ENCODE assay signal across 18 cellular contexts in genomic region chr5:178274826-178275537, GRCh38. TPM values are rescaled to one million over a fixed set of nuclear protein-coding genes. Genes with fewer than 3 reads are reported as not detected.
DNase-seq lines count a peak whose midpoint lies in the region; ATAC-seq and TF ChIP-seq lines count a peak whose summit lies in the region.
"Had no signal": no experiment of that assay in that cellular context is flagged by ENCODE, and none has a peak within 500 bp of the region (broad histone marks: within the 10 kb centered on the region; RNA-seq: fewer than 3 reads in every experiment).

No MANE protein-coding gene starts in this region.

- no peak for TF ChIP-seq CTCF in chondrocyte (IDR thresholded peaks at IDR 0.05)

- H3K9me3 Mint-ChIP-seq in chondrocyte (ENCODE audit: low read depth): peaks cover 6% of the 10 kb centered on the region
- H3K9me3 Mint-ChIP-seq: CD4-positive, alpha-beta T cell had no signal

- no peaks in the 10 kb centered on the region for H4K20me1 ChIP-seq in BLaER1 treated with 17β-estradiol and CSF1 and Interleukin-3, amounts not matched to agents 10 nM and 100 nM

- peak overlapping the region; percentile 49 to 81 (median 73) for H3K4me2 ChIP-seq in BLaER1 treated with 17β-estradiol and CSF1 and Interleukin-3, amounts not matched to agents 10 nM and 100 nM
- H3K4me2 ChIP-seq in mesenchymal stem cell (ENCODE audit: low read length, poor library complexity, severe bottlenecking) (no peak overlapping the region), neuronal stem cell (ENCODE audit: insufficient read depth, low read length, poor library complexity, severe bottlenecking) (no peak overlapping the region)

- H3K27ac ChIP-seq in BLaER1 treated with 17β-estradiol and CSF1 and Interleukin-3, amounts not matched to agents 10 nM and 100 nM: peak overlapping the region in 4 of 11 experiments; percentile 4 to 14 (median 6); a peak in 1 of 22 replicates
- no peak overlapping the region for H3K27ac ChIP-seq in mesenchymal stem cell (ENCODE audit: low read length, poor library complexity, severe bottlenecking)
- H3K27ac ChIP-seq in neuronal stem cell (replicated peaks; ENCODE audit: low read length): no peak overlapping the region
- H3K27ac ChIP-seq: C4-2B had no signal

- no peaks in the 10 kb centered on the region for H3K36me3 ChIP-seq in BLaER1 treated with 17β-estradiol and CSF1 and Interleukin-3, amounts not matched to agents 10 nM and 100 nM
- H3K36me3 ChIP-seq in mesenchymal stem cell (ENCODE audit: control insufficient read depth in 1 of 2, insufficient read depth in 2 of 2, low read depth in 1 of 2, low read length in 2 of 2) (no peaks in the 10 kb centered on the region), neuronal stem cell (replicated peaks in 1 of 2; ENCODE audit: control insufficient read depth in 2 of 2, insufficient read depth in 2 of 2, low read length in 2 of 2) (no peaks in the 10 kb centered on the region)

- peaks cover 18 to 56% (median 41%) of the 10 kb centered on the region in 10 experiments for H3K4me1 ChIP-seq in BLaER1 treated with 17β-estradiol and CSF1 and Interleukin-3, amounts not matched to agents 10 nM and 100 nM
- H3K4me1 ChIP-seq in mesenchymal stem cell (ENCODE audit: control insufficient read depth, insufficient read depth, low read depth, low read length) (peaks cover 3% of the 10 kb centered on the region), neuronal stem cell (ENCODE audit: control insufficient read depth in 2 of 2, insufficient read depth in 1 of 2, low read depth in 1 of 2, low read length in 2 of 2) (peaks cover 0 to 10% of the 10 kb centered on the region in 2 donors)

- H2BK12ac ChIP-seq in mesenchymal stem cell (ENCODE audit: low read length in 2 of 2) (no peak overlapping the region), neuronal stem cell (ENCODE audit: low read length) (no peak overlapping the region)

- H4K91ac ChIP-seq in mesenchymal stem cell (ENCODE audit: low read length) (no peak overlapping the region), neuronal stem cell (ENCODE audit: low read depth, low read length, poor library complexity) (no peak overlapping the region)

- no peak overlapping the region for H2AFZ ChIP-seq in mesenchymal stem cell (ENCODE audit: low read depth, low read length)
- no peak overlapping the region for H2AFZ ChIP-seq in neuronal stem cell (ENCODE audit: low read length)

- H3K4me1 Mint-ChIP-seq in chondrocyte (ENCODE audit: low read depth): peaks cover 3% of the 10 kb centered on the region

- no peak overlapping the region for H3K27ac Mint-ChIP-seq in chondrocyte (ENCODE audit: unreplicated experiment)
- H3K27ac Mint-ChIP-seq: B cell; CD4-positive, alpha-beta T cell; IgD-negative memory B cell had no signal

- peaks cover 0 to under 1% (median 0%) of the 10 kb centered on the region in 11 experiments; a peak in 2 of 22 replicates for H3K27me3 ChIP-seq in BLaER1 treated with 17β-estradiol and CSF1 and Interleukin-3, amounts not matched to agents 10 nM and 100 nM
- H3K27me3 ChIP-seq in mesenchymal stem cell (ENCODE audit: control insufficient read depth in 1 of 2, insufficient read depth in 1 of 2, low read length in 2 of 2) (peaks cover 19 to 64% of the 10 kb centered on the region in 2 experiments), neuronal stem cell (ENCODE audit: control insufficient read depth in 3 of 3, insufficient read depth in 3 of 3, low read depth in 1 of 3, low read length in 3 of 3) (peaks cover 0 to 6% (median 0%) of the 10 kb centered on the region in 3 experiments)

- H3K9me3 ChIP-seq in BLaER1 treated with 17β-estradiol and CSF1 and Interleukin-3, amounts not matched to agents 10 nM and 100 nM (replicated peaks in 1 of 11): peaks cover 0 to 13% (median 8%) of the 10 kb centered on the region in 11 experiments; a peak in 12 of 22 replicates
- H3K9me3 ChIP-seq in mesenchymal stem cell (ENCODE audit: control insufficient read depth, low read length): no peaks in the 10 kb centered on the region
- peaks cover 5 to 12% of the 10 kb centered on the region in 2 donors for H3K9me3 ChIP-seq in neuronal stem cell (replicated peaks in 1 of 2; ENCODE audit: control insufficient read depth in 2 of 2, insufficient read depth in 1 of 2, low read depth in 1 of 2, low read length in 2 of 2)

- H3K4me3 ChIP-seq in BLaER1 treated with 17β-estradiol and CSF1 and Interleukin-3, amounts not matched to agents 10 nM and 100 nM: peak overlapping the region in 1 of 10 experiments; percentile 16; a peak in 1 of 20 replicates
- H3K4me3 ChIP-seq in mesenchymal stem cell (ENCODE audit: insufficient read depth in 1 of 2, low read depth in 1 of 2, low read length in 2 of 2) (no peak overlapping the region), neuronal stem cell (ENCODE audit: low read length in 2 of 2) (no peak overlapping the region)

- H3K79me1 ChIP-seq in mesenchymal stem cell (replicated peaks; ENCODE audit: low read length, poor library complexity, severe bottlenecking): no peaks in the 10 kb centered on the region
- peaks cover 4% of the 10 kb centered on the region for H3K79me1 ChIP-seq in neuronal stem cell (ENCODE audit: low read depth, low read length)

- H2BK5ac ChIP-seq in mesenchymal stem cell (ENCODE audit: low read depth, low read length, poor library complexity, severe bottlenecking) (no peak overlapping the region), neuronal stem cell (ENCODE audit: low read length) (no peak overlapping the region)

- H4K8ac ChIP-seq in mesenchymal stem cell (ENCODE audit: low read length) (no peak overlapping the region), neuronal stem cell (ENCODE audit: low read depth, low read length) (no peak overlapping the region)

- WGBS in mesenchymal stem cell: 84% methylated on average over 20 of the region's 20 CpGs
- no CpG with 5 or more reads among the region's 20 CpGs for WGBS in neuronal stem cell (ENCODE audit: extremely low coverage in 2 of 2, insufficient read length in 2 of 2, insufficient replicate concordance in 1 of 2), 2 donors

- H3K18ac ChIP-seq in mesenchymal stem cell (ENCODE audit: low read depth in 1 of 2, low read length in 2 of 2) (no peak overlapping the region), neuronal stem cell (ENCODE audit: low read length) (no peak overlapping the region)

- H2BK15ac ChIP-seq in mesenchymal stem cell (ENCODE audit: low read depth, poor library complexity, severe bottlenecking) (no peak overlapping the region), neuronal stem cell (ENCODE audit: low read length) (peak overlapping the region; percentile 68)

- H3K9ac ChIP-seq in BLaER1 treated with 17β-estradiol and CSF1 and Interleukin-3, amounts not matched to agents 10 nM and 100 nM: peak overlapping the region in 3 of 11 experiments; percentile 2 to 27 (median 16); a peak in 3 of 22 replicates
- H3K9ac ChIP-seq in mesenchymal stem cell (ENCODE audit: low read length) (no peak overlapping the region), neuronal stem cell (ENCODE audit: low read depth, low read length, poor library complexity) (no peak overlapping the region)

- H2BK120ac ChIP-seq in mesenchymal stem cell (ENCODE audit: low read depth, low read length) (no peak overlapping the region), neuronal stem cell (ENCODE audit: low read depth, low read length) (no peak overlapping the region)

- peaks cover 21% of the 10 kb centered on the region for H3K27me3 Mint-ChIP-seq in chondrocyte (ENCODE audit: low read depth)

- peak; percentile 59 for DNase-seq in chondrocyte (ENCODE audit: low spot score)
- DNase-seq in mesenchymal stem cell: peak; percentile 1
- no peak for DNase-seq in neuronal stem cell (ENCODE audit: low spot score)
- DNase-seq in NCI-H187 (lab: John Stamatoyannopoulos, UW): no peak
- no peak for DNase-seq in SKM-1 (lab: John Stamatoyannopoulos, UW; ENCODE audit: unreplicated experiment)
- DNase-seq: CD4-positive, alpha-beta T cell; DMS153; DMS79; GDM1; HCEC 1CT; KG1 had no signal

- H3K36me3 Mint-ChIP-seq in chondrocyte (ENCODE audit: low read depth): peaks cover 2% of the 10 kb centered on the region
- H3K36me3 Mint-ChIP-seq: IgD-negative memory B cell had no signal

- H2AK5ac ChIP-seq in mesenchymal stem cell (ENCODE audit: low read length, severe bottlenecking) (no peak overlapping the region), neuronal stem cell (ENCODE audit: low read depth, low read length) (peak overlapping the region; percentile 81)

- no peak overlapping the region for H3K4me3 Mint-ChIP-seq in chondrocyte (ENCODE audit: unreplicated experiment)
- H3K4me3 Mint-ChIP-seq: B cell; CD4-positive, alpha-beta T cell; IgD-negative memory B cell had no signal

- no peak overlapping the region for H3K4ac ChIP-seq in mesenchymal stem cell (ENCODE audit: low read depth in 1 of 2, low read length in 2 of 2)
- H3K4ac ChIP-seq in neuronal stem cell (ENCODE audit: low read length): no peak overlapping the region

- H3K23ac ChIP-seq in mesenchymal stem cell (ENCODE audit: low read length in 2 of 2): no peak overlapping the region
- H3K23ac ChIP-seq in neuronal stem cell (ENCODE audit: low read depth, low read length, poor library complexity): no peak overlapping the region

- ATAC-seq in GM18502 (IDR thresholded peaks at IDR 0.05; ENCODE audit: poor library complexity, unreplicated experiment) (no peak), HG02870 (IDR thresholded peaks at IDR 0.05; ENCODE audit: unreplicated experiment) (no peak)
- ATAC-seq: HepG2 had no signal

- H3K14ac ChIP-seq in mesenchymal stem cell (ENCODE audit: low read length in 2 of 2) (no peak overlapping the region), neuronal stem cell (ENCODE audit: low read length) (no peak overlapping the region)

RNA-seq across cellular contexts. Expression of gene PHYKPL, which starts 42.4 kb away (rescaled TPM):
- 40.0 to 49.1 TPM (median 43.8 TPM) in 3 replicates for total RNA-seq in chondrocyte
- 14.7 TPM for polyA plus RNA-seq in mesenchymal stem cell (2013, experiment 1 of 2)
- polyA plus RNA-seq in mesenchymal stem cell (2013, experiment 2 of 2): 13.6 TPM
- polyA plus RNA-seq in neuronal stem cell (2013, experiment 1 of 2): 13.6 TPM
- 13.2 TPM for polyA plus RNA-seq in neuronal stem cell (2013, experiment 2 of 2)

Comparison
In these comparisons a context has a peak if more than half of its experiments do, and no peak if none do; other contexts are left out.
1. H3K4me2 ChIP-seq: peak in BLaER1 treated with 17β-estradiol and CSF1 and Interleukin-3, amounts not matched to agents 10 nM and 100 nM (11 of 11); none in mesenchymal stem cell (single experiment) and neuronal stem cell (single experiment).
2. DNase-seq: peak in chondrocyte (single experiment) and mesenchymal stem cell (single experiment); none in neuronal stem cell (single experiment), NCI-H187 (0 of 2) and SKM-1 (single experiment).